Comparison of ENCODE assay signal across 19 cellular contexts in the genomic region with DNA sequence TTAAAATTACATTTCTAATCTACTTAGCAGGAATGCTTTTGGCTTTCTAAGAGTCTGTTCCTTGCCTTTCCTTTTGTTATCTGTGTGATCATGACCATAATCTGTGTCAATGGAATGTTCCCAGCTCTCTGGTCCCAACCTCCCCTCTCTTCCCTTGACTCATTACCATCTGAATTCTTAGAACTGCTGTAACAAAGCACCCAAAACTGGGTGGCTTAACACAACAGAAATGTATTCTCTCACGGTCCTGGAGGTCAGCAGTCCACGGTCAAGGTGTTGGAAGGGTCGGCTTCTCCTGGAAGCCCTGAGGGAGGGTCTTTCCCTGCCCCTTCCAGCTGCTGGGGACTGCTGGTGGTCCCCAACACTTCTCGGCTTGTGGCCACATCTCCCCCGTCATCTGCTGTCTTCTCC.
DNase-seq lines count a peak whose midpoint lies in the region; ATAC-seq and TF ChIP-seq lines count a peak whose summit lies in the region.
"Had no signal": no experiment of that assay in that cellular context is flagged by ENCODE, and none has a peak within 500 bp of the region (broad histone marks: within the 10 kb centered on the region; RNA-seq: fewer than 3 reads in every experiment).

No MANE protein-coding gene starts in this region.

- POLR2A ChIA-PET in activated CD8-positive, alpha-beta T cell treated with anti-CD3 and anti-CD28 coated beads, Interleukin-2, amount 10 ng/mL, durations not matched to agents 7 days and 5 days (lab: Charles Lee), result no interaction called here
- POLR2A ChIA-PET in activated CD8-positive, alpha-beta T cell treated with anti-CD3 and anti-CD28 coated beads for 36 hours (lab: Charles Lee), result no interaction called here

- intact Hi-C loops in activated CD8-positive, alpha-beta T cell treated with anti-CD3 and anti-CD28 coated beads for 36 hours (cut with micrococcal nuclease), result no loop called here
- intact Hi-C loops in vagina (cut with DNase I), result no loop called here
- intact Hi-C loops in activated T-helper 2 cell treated with anti-CD3 and anti-CD28 coated beads, Interferon-gamma antibody, Interleukin-2, Interleukin-4, amounts not matched to agents 10 μg/mL and 5 μg/mL and 100 μg/mL, durations not matched to agents 14 hours and 24 hours and 36 hours (cut with micrococcal nuclease), result no loop called here

- no peaks in the 10 kb centered on the region for H3K4me1 Mint-ChIP-seq in activated CD8-positive, alpha-beta T cell treated with anti-CD3 and anti-CD28 coated beads, Interleukin-2, amount 10 ng/mL, durations not matched to agents 7 days and 5 days (ENCODE audit: low read depth)
- H3K4me1 Mint-ChIP-seq in activated CD8-positive, alpha-beta T cell treated with anti-CD3 and anti-CD28 coated beads for 36 hours (ENCODE audit: low read depth), result no peaks in the 10 kb centered on the region
- no peaks in the 10 kb centered on the region for H3K4me1 Mint-ChIP-seq in activated T-helper 2 cell treated with anti-CD3 and anti-CD28 coated beads, Interferon-gamma antibody, Interleukin-2, Interleukin-4, amounts not matched to agents 10 μg/mL and 5 μg/mL and 100 μg/mL, durations not matched to agents 14 hours and 24 hours and 36 hours (ENCODE audit: low read depth)

- H3K4me1 ChIP-seq in vagina, result peaks cover 23% of the 10 kb centered on the region
- H3K4me1 ChIP-seq: colonic mucosa had no signal

- no peaks in the 10 kb centered on the region for H3K27me3 ChIP-seq in vagina
- H3K27me3 ChIP-seq: colonic mucosa, spleen had no signal

- peaks cover 3% of the 10 kb centered on the region for H3K9me3 Mint-ChIP-seq in activated CD8-positive, alpha-beta T cell treated with anti-CD3 and anti-CD28 coated beads, Interleukin-2, amount 10 ng/mL, durations not matched to agents 7 days and 5 days (ENCODE audit: insufficient read depth)
- no peaks in the 10 kb centered on the region for H3K9me3 Mint-ChIP-seq in activated CD8-positive, alpha-beta T cell treated with anti-CD3 and anti-CD28 coated beads for 36 hours
- no peaks in the 10 kb centered on the region for H3K9me3 Mint-ChIP-seq in activated T-helper 2 cell treated with anti-CD3 and anti-CD28 coated beads, Interferon-gamma antibody, Interleukin-2, Interleukin-4, amounts not matched to agents 10 μg/mL and 5 μg/mL and 100 μg/mL, durations not matched to agents 14 hours and 24 hours and 36 hours

- peak overlapping the region; percentile 28 for H3K27ac ChIP-seq in vagina
- H3K27ac ChIP-seq: colonic mucosa, spleen had no signal

- CTCF ChIA-PET in activated CD8-positive, alpha-beta T cell treated with anti-CD3 and anti-CD28 coated beads, Interleukin-2, amount 10 ng/mL, durations not matched to agents 7 days and 5 days (lab: Charles Lee), result interaction anchor here (0.6 to 5.3 kb wide), 3 partner anchors 8 to 328 kb away, joined by 3 to 46 read pairs (median 6); no protein-coding TSS in a partner anchor
- CTCF ChIA-PET in activated CD8-positive, alpha-beta T cell treated with anti-CD3 and anti-CD28 coated beads for 36 hours (lab: Charles Lee), result interaction anchor here (1.6 to 6.2 kb wide), 2 partner anchors 7 to 82 kb away, joined by 6 to 53 read pairs; a partner anchor contains a TSS

- no peak overlapping the region for H3K4me3 ChIP-seq in foreskin fibroblast (ENCODE audit: low read depth in 1 of 2, low read length in 2 of 2)
- H3K4me3 ChIP-seq in vagina, result no peak overlapping the region
- H3K4me3 ChIP-seq: colonic mucosa, spleen had no signal

- TF ChIP-seq CTCF in activated CD8-positive, alpha-beta T cell treated with anti-CD3 and anti-CD28 coated beads for 36 hours (IDR thresholded peaks at IDR 0.05), result no peak
- TF ChIP-seq CTCF in foreskin fibroblast (IDR thresholded peaks at IDR 0.05; ENCODE audit: low read depth, low read length) (no peak), vagina (IDR thresholded peaks at IDR 0.05) (no peak)

- H3K36me3 Mint-ChIP-seq in activated CD8-positive, alpha-beta T cell treated with anti-CD3 and anti-CD28 coated beads, Interleukin-2, amount 10 ng/mL, durations not matched to agents 7 days and 5 days (ENCODE audit: low read depth), result no peaks in the 10 kb centered on the region
- H3K36me3 Mint-ChIP-seq in activated CD8-positive, alpha-beta T cell treated with anti-CD3 and anti-CD28 coated beads for 36 hours (ENCODE audit: low read depth), result no peaks in the 10 kb centered on the region
- H3K36me3 Mint-ChIP-seq in activated T-helper 2 cell treated with anti-CD3 and anti-CD28 coated beads, Interferon-gamma antibody, Interleukin-2, Interleukin-4, amounts not matched to agents 10 μg/mL and 5 μg/mL and 100 μg/mL, durations not matched to agents 14 hours and 24 hours and 36 hours (ENCODE audit: low read depth), result no peaks in the 10 kb centered on the region
- H3K36me3 Mint-ChIP-seq: naive thymus-derived CD4-positive, alpha-beta T cell had no signal

- H3K27me3 Mint-ChIP-seq in activated CD8-positive, alpha-beta T cell treated with anti-CD3 and anti-CD28 coated beads, Interleukin-2, amount 10 ng/mL, durations not matched to agents 7 days and 5 days (ENCODE audit: low read depth), result peaks cover 19% of the 10 kb centered on the region
- peaks cover 2% of the 10 kb centered on the region for H3K27me3 Mint-ChIP-seq in activated CD8-positive, alpha-beta T cell treated with anti-CD3 and anti-CD28 coated beads for 36 hours
- H3K27me3 Mint-ChIP-seq in activated T-helper 2 cell treated with anti-CD3 and anti-CD28 coated beads, Interferon-gamma antibody, Interleukin-2, Interleukin-4, amounts not matched to agents 10 μg/mL and 5 μg/mL and 100 μg/mL, durations not matched to agents 14 hours and 24 hours and 36 hours (ENCODE audit: low read depth), result peaks cover 30% of the 10 kb centered on the region

- no peaks in the 10 kb centered on the region for H3K36me3 ChIP-seq in vagina
- H3K36me3 ChIP-seq: colonic mucosa had no signal

- no peak overlapping the region for H3K4me3 Mint-ChIP-seq in activated CD8-positive, alpha-beta T cell treated with anti-CD3 and anti-CD28 coated beads, Interleukin-2, amount 10 ng/mL, durations not matched to agents 7 days and 5 days
- H3K4me3 Mint-ChIP-seq in activated CD8-positive, alpha-beta T cell treated with anti-CD3 and anti-CD28 coated beads for 36 hours, result no peak overlapping the region
- H3K4me3 Mint-ChIP-seq in activated T-helper 2 cell treated with anti-CD3 and anti-CD28 coated beads, Interferon-gamma antibody, Interleukin-2, Interleukin-4, amounts not matched to agents 10 μg/mL and 5 μg/mL and 100 μg/mL, durations not matched to agents 14 hours and 24 hours and 36 hours (ENCODE audit: low read depth), result no peak overlapping the region
- H3K4me3 Mint-ChIP-seq: CD14-positive monocyte; naive thymus-derived CD4-positive, alpha-beta T cell had no signal

- H3K27ac Mint-ChIP-seq in activated CD8-positive, alpha-beta T cell treated with anti-CD3 and anti-CD28 coated beads, Interleukin-2, amount 10 ng/mL, durations not matched to agents 7 days and 5 days, result no peak overlapping the region
- no peak overlapping the region for H3K27ac Mint-ChIP-seq in activated CD8-positive, alpha-beta T cell treated with anti-CD3 and anti-CD28 coated beads for 36 hours
- no peak overlapping the region for H3K27ac Mint-ChIP-seq in activated T-helper 2 cell treated with anti-CD3 and anti-CD28 coated beads, Interferon-gamma antibody, Interleukin-2, Interleukin-4, amounts not matched to agents 10 μg/mL and 5 μg/mL and 100 μg/mL, durations not matched to agents 14 hours and 24 hours and 36 hours
- H3K27ac Mint-ChIP-seq: naive thymus-derived CD4-positive, alpha-beta T cell; progenitor cell of endocrine pancreas had no signal

- no peaks in the 10 kb centered on the region for H3K9me3 ChIP-seq in vagina
- H3K9me3 ChIP-seq: colonic mucosa had no signal

- DNase-seq in activated CD8-positive, alpha-beta T cell treated with anti-CD3 and anti-CD28 coated beads, Interleukin-2, amount 10 ng/mL, durations not matched to agents 7 days and 5 days, result peak; percentile 4
- DNase-seq in activated CD8-positive, alpha-beta T cell treated with anti-CD3 and anti-CD28 coated beads for 36 hours, result no peak
- peak; percentile 34 to 52 for DNase-seq in foreskin fibroblast
- DNase-seq in vagina (ENCODE audit: extremely low spot score in 2 of 2), result peak; percentile 58 to 74
- DNase-seq in NCI-H774 (lab: John Stamatoyannopoulos, UW), result no peak
- no peak for DNase-seq in activated T-helper 2 cell treated with anti-CD3 and anti-CD28 coated beads, Interferon-gamma antibody, Interleukin-2, Interleukin-4, amounts not matched to agents 10 μg/mL and 5 μg/mL and 100 μg/mL, durations not matched to agents 14 hours and 24 hours and 36 hours (ENCODE audit: low spot score)
- no peak for DNase-seq in NCI-H2196 (lab: John Stamatoyannopoulos, UW; ENCODE audit: unreplicated experiment)
- DNase-seq: 8988T; activated gamma-delta T cell treated with Interleukin-2 at 50 U/mL for 16 hours; anterior cingulate cortex; glutamatergic neuron; naive thymus-derived CD4-positive, alpha-beta T cell; NCI-H146; NCI-H226; spleen had no signal

- TF ChIP-seq POLR2A in vagina (IDR thresholded peaks at IDR 0.05), result no peak

- no peak for ATAC-seq in activated CD8-positive, alpha-beta T cell treated with anti-CD3 and anti-CD28 coated beads, Interleukin-2, amount 10 ng/mL, durations not matched to agents 7 days and 5 days
- ATAC-seq in activated CD8-positive, alpha-beta T cell treated with anti-CD3 and anti-CD28 coated beads for 36 hours, result no peak
- ATAC-seq in SK-N-SH treated with all-trans-retinoic acid at 6 μM for 48 hours, result peak; percentile 44
- ATAC-seq: naive thymus-derived CD4-positive, alpha-beta T cell had no signal

TF ChIP-seq in SK-N-SH treated with all-trans-retinoic acid at 6 μM for 48 hours, 23 proteins besides CTCF, POLR2A, EP300 and RAD21:
- TF ChIP-seq ZFP30 (CRISPR knock-in tag; IDR thresholded peaks at IDR 0.05) (no peak), SNAI2 (CRISPR knock-in tag; IDR thresholded peaks at IDR 0.05) (peak; percentile 18; the same call in 1 of the 2 replicates), ISL1 (CRISPR knock-in tag; IDR thresholded peaks at IDR 0.05) (peak; percentile 79)
- TF ChIP-seq, protein P1, sequence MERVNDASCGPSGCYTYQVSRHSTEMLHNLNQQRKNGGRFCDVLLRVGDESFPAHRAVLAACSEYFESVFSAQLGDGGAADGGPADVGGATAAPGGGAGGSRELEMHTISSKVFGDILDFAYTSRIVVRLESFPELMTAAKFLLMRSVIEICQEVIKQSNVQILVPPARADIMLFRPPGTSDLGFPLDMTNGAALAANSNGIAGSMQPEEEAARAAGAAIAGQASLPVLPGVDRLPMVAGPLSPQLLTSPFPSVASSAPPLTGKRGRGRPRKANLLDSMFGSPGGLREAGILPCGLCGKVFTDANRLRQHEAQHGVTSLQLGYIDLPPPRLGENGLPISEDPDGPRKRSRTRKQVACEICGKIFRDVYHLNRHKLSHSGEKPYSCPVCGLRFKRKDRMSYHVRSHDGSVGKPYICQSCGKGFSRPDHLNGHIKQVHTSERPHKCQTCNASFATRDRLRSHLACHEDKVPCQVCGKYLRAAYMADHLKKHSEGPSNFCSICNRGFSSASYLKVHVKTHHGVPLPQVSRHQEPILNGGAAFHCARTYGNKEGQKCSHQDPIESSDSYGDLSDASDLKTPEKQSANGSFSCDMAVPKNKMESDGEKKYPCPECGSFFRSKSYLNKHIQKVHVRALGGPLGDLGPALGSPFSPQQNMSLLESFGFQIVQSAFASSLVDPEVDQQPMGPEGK (CRISPR knock-in tag; IDR thresholded peaks at IDR 0.05; ENCODE audit: borderline replicate concordance), result no peak

Comparison
In these comparisons a context has a peak if more than half of its experiments do, and no peak if none do; other contexts are left out.
1. DNase-seq: peak in activated CD8-positive, alpha-beta T cell treated with anti-CD3 and anti-CD28 coated beads, Interleukin-2, amount 10 ng/mL, durations not matched to agents 7 days and 5 days (single experiment), foreskin fibroblast (2 of 2) and vagina (2 of 2); none in activated CD8-positive, alpha-beta T cell treated with anti-CD3 and anti-CD28 coated beads for 36 hours (single experiment), NCI-H774 (single experiment), activated T-helper 2 cell treated with anti-CD3 and anti-CD28 coated beads, Interferon-gamma antibody, Interleukin-2, Interleukin-4, amounts not matched to agents 10 μg/mL and 5 μg/mL and 100 μg/mL, durations not matched to agents 14 hours and 24 hours and 36 hours (single experiment) and NCI-H2196 (single experiment).